15 cellular contexts compared by ENCODE assay signal in the genomic region with DNA sequence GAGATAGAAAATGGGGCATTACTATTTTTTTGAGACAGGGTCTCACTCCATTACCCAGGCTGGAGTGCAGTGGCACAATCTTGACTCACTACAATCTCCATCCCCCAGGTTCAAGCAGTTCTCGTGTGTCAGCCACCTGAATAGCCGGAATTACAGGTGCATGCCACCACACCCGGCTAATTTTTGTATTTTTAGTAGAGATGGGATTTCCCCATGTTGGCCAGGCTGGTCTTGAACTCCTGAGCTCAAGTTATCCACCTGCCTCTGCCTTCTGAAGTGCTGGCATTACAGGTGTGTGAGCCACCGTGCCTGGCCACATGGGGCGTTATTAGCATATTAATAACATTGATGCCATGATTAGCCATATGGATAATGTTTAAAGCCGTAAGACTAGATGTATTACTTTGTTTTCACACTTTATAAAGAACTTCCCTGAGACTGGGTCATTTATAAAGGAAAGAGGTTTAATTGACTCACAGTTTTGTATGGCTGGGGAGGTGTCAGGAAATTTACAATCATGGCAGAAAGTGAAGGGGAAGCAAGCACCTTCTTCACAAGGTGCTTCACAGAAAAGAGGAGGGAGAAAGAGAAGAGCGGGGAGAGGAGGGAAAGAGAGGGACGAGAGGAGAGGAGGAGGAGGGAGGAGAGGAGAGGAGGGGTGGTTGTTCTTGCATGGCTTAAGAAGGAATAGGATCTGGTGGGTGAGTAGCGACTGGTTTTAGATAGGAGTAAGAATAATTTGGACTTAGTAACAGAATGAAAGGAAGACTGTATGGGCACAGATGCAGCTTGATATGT. TPM values are rescaled to one million over a fixed set of nuclear protein-coding genes. Genes with fewer than 3 reads are reported as not detected.
A peak's percentile ranks its signal among the peaks of the same experiment; 100 is the strongest.
DNase-seq lines count a peak whose midpoint lies in the region; ATAC-seq and TF ChIP-seq lines count a peak whose summit lies in the region.
"Had no signal": no experiment of that assay in that cellular context is flagged by ENCODE, and none has a peak within 500 bp of the region (broad histone marks: within the 10 kb centered on the region; RNA-seq: fewer than 3 reads in every experiment).

No MANE protein-coding gene starts in this region.

- H3K27me3 Mint-ChIP-seq in endothelial cell (ENCODE audit: unreplicated experiment): peaks cover 4% of the 10 kb centered on the region
- H3K27me3 Mint-ChIP-seq: IgD-negative memory B cell had no signal

- H3K36me3 Mint-ChIP-seq in endothelial cell (ENCODE audit: low read depth, unreplicated experiment): peaks cover 5% of the 10 kb centered on the region
- H3K36me3 Mint-ChIP-seq: CD8-positive, alpha-beta memory T cell had no signal

- TF ChIP-seq CTCF in endothelial cell (IDR thresholded peaks at IDR 0.05; ENCODE audit: unreplicated experiment): no peak
- no peak for TF ChIP-seq CTCF in lower lobe of right lung (IDR thresholded peaks at IDR 0.05)
- TF ChIP-seq CTCF in upper lobe of right lung (IDR thresholded peaks at IDR 0.05): no peak
- no peak for TF ChIP-seq CTCF in stomach (IDR thresholded peaks at IDR 0.05)

- H3K4me3 Mint-ChIP-seq in endothelial cell (ENCODE audit: unreplicated experiment): peak overlapping the region; percentile 8
- H3K4me3 Mint-ChIP-seq: CD8-positive, alpha-beta memory T cell had no signal

- H3K9me3 ChIP-seq in lower lobe of right lung (no peaks in the 10 kb centered on the region), upper lobe of right lung (no peaks in the 10 kb centered on the region), stomach (no peaks in the 10 kb centered on the region)

- no peaks in the 10 kb centered on the region for H3K4me1 ChIP-seq in lower lobe of right lung
- no peaks in the 10 kb centered on the region for H3K4me1 ChIP-seq in upper lobe of right lung
- no peaks in the 10 kb centered on the region for H3K4me1 ChIP-seq in stomach

- 88 to 93% (median 90%) methylated on average over 9 of the region's 9 CpGs for WGBS in stomach, 5 donors

- DNase-seq in NCI-H2171 treated with DMSO at 0.1 percent for 48 hours (lab: John Stamatoyannopoulos, UW) (peak; percentile 7), NCI-H2171 (lab: John Stamatoyannopoulos, UW) (no peak), endothelial cell (ENCODE audit: low spot score) (no peak), lower lobe of right lung (no peak), upper lobe of right lung (no peak), head of caudate nucleus (no peak), stomach (no peak), NAMALWA (ENCODE audit: low spot score) (no peak)
- DNase-seq: CD8-positive, alpha-beta memory T cell; MV-4-11; NCI-H1417 treated with DMSO at 0.1 percent for 48 hours; NCI-H345; Right ventricle myocardium superior had no signal

- H3K27ac Mint-ChIP-seq in endothelial cell (ENCODE audit: unreplicated experiment): no peak overlapping the region

- TF ChIP-seq POLR2A in stomach (IDR thresholded peaks at IDR 0.05): no peak

- H3K27me3 ChIP-seq in lower lobe of right lung (ENCODE audit: low read depth) (no peaks in the 10 kb centered on the region), upper lobe of right lung (no peaks in the 10 kb centered on the region), stomach (no peaks in the 10 kb centered on the region)

- peaks cover 5% of the 10 kb centered on the region for H3K4me1 Mint-ChIP-seq in endothelial cell (ENCODE audit: unreplicated experiment)
- H3K4me1 Mint-ChIP-seq: CD8-positive, alpha-beta memory T cell had no signal

- ATAC-seq in lower lobe of right lung (peak; percentile 78 to 79), upper lobe of right lung (peak; percentile 69)

- intact Hi-C loops in lower lobe of right lung (cut with DNase I): no loop called here
- intact Hi-C loops in upper lobe of right lung (cut with DNase I): no loop called here
- intact Hi-C loops in head of caudate nucleus (cut with DNase I): no loop called here
- intact Hi-C loops in stomach (cut with DNase I; ENCODE audit: low total_unique reads): no loop called here

- no peak for TF ChIP-seq EP300 in stomach (IDR thresholded peaks at IDR 0.05)

- H3K36me3 ChIP-seq in lower lobe of right lung (no peaks in the 10 kb centered on the region), upper lobe of right lung (no peaks in the 10 kb centered on the region), stomach (no peaks in the 10 kb centered on the region)

- no peaks in the 10 kb centered on the region for H3K9me3 Mint-ChIP-seq in endothelial cell (ENCODE audit: unreplicated experiment)
- H3K9me3 Mint-ChIP-seq: IgD-negative memory B cell had no signal

- H3K27ac ChIP-seq in lower lobe of right lung: no peak overlapping the region
- peak overlapping the region; percentile 20 for H3K27ac ChIP-seq in upper lobe of right lung
- H3K27ac ChIP-seq in stomach: no peak overlapping the region
- H3K27ac ChIP-seq: C4-2B had no signal

- H3K4me3 ChIP-seq in lower lobe of right lung (no peak overlapping the region), upper lobe of right lung (no peak overlapping the region), stomach (no peak overlapping the region)

RNA-seq across cellular contexts. Expression of a gene that starts 51.9 kb away (rescaled TPM):
- total RNA-seq in endothelial cell (ENCODE audit: unreplicated experiment) (135 TPM), lower lobe of right lung (62.7 TPM), upper lobe of right lung (66.2 TPM), stomach (10 to 100 TPM; 14.6 to 80.4 (median 58.5) TPM)
- polyA plus RNA-seq in stomach: 10 to 100 TPM; 16.2 to 40.2 (median 20.1) TPM
